9 cellular contexts compared by ENCODE assay signal in genomic region chr5:179345429-179346321, GRCh38. TPM values are rescaled to one million over a fixed set of nuclear protein-coding genes. Genes with fewer than 3 reads are reported as not detected.
DNase-seq lines count a peak whose midpoint lies in the region; ATAC-seq and TF ChIP-seq lines count a peak whose summit lies in the region.
"Had no signal": no experiment of that assay in that cellular context is flagged by ENCODE, and none has a peak within 500 bp of the region (broad histone marks: within the 10 kb centered on the region; RNA-seq: fewer than 3 reads in every experiment).

Gene ADAMTS2, minus strand, starts transcription at chr5:179345461. Its CDS starts 133 bp downstream, at chr5:179345328.

- ATAC-seq in naive thymus-derived CD8-positive, alpha-beta T cell: no peak
- ATAC-seq in GM18868 (IDR thresholded peaks at IDR 0.05; ENCODE audit: unreplicated experiment) (no peak), GM18520 (IDR thresholded peaks at IDR 0.05; ENCODE audit: unreplicated experiment) (no peak)

- H3K36me3 Mint-ChIP-seq in naive thymus-derived CD8-positive, alpha-beta T cell: peaks cover 0 to 3% (median 0%) of the 10 kb centered on the region in 3 donors

- no peaks in the 10 kb centered on the region for H3K9me3 ChIP-seq in effector memory CD4-positive, alpha-beta T cell (ENCODE audit: control insufficient read depth, low read length)

- H3K27ac ChIP-seq in effector memory CD4-positive, alpha-beta T cell (ENCODE audit: insufficient read depth, low read length, poor library complexity, severe bottlenecking): no peak within 1 kb of the TSS
- H3K27ac ChIP-seq: 22Rv1 had no signal

- H3K4me3 ChIP-seq in fibroblast of mammary gland (ENCODE audit: control insufficient read depth, low read depth, low read length): peak within 1 kb of the TSS; percentile 81
- H3K4me3 ChIP-seq in effector memory CD4-positive, alpha-beta T cell (ENCODE audit: insufficient read depth, low read depth, low read length, poor library complexity, severe bottlenecking): no peak within 1 kb of the TSS

- H3K27me3 ChIP-seq in effector memory CD4-positive, alpha-beta T cell (replicated peaks; ENCODE audit: control insufficient read depth, insufficient read depth, low read length, poor library complexity, severe bottlenecking): peaks cover 25% of the 10 kb centered on the region

- no peak for TF ChIP-seq CTCF in fibroblast of mammary gland (conservative IDR thresholded peaks at IDR 0.05; ENCODE audit: control insufficient read depth, insufficient read depth, low read depth, low read length)

- H3K27ac Mint-ChIP-seq in naive thymus-derived CD8-positive, alpha-beta T cell: no peak within 1 kb of the TSS

- DNase-seq in NCI-H1092 treated with DMSO at 0.1 percent for 48 hours (lab: John Stamatoyannopoulos, UW) (peak; percentile 21), NCI-H1092 (lab: John Stamatoyannopoulos, UW) (no peak), SK-N-DZ (ENCODE audit: low spot score) (peak; percentile 49), fibroblast of mammary gland (ENCODE audit: low read depth) (peak; percentile 61)
- no peak for DNase-seq in naive thymus-derived CD8-positive, alpha-beta T cell
- no peak for DNase-seq in effector memory CD4-positive, alpha-beta T cell

- no peaks in the 10 kb centered on the region for H3K9me3 Mint-ChIP-seq in naive thymus-derived CD8-positive, alpha-beta T cell

- POLR2A ChIA-PET in naive thymus-derived CD8-positive, alpha-beta T cell (lab: Charles Lee): no interaction called here

- H3K27me3 Mint-ChIP-seq in naive thymus-derived CD8-positive, alpha-beta T cell: peaks cover 40 to 73% (median 59%) of the 10 kb centered on the region in 5 donors

- peaks cover 6 to 16% (median 10%) of the 10 kb centered on the region in 4 donors for H3K4me1 Mint-ChIP-seq in naive thymus-derived CD8-positive, alpha-beta T cell

- peaks cover 10% of the 10 kb centered on the region for H3K4me1 ChIP-seq in effector memory CD4-positive, alpha-beta T cell (ENCODE audit: control insufficient read depth, insufficient read depth, low read length, poor library complexity, severe bottlenecking)

- peak within 1 kb of the TSS in 7 of 10 donors; percentile 16 to 82 (median 60) for H3K4me3 Mint-ChIP-seq in naive thymus-derived CD8-positive, alpha-beta T cell

- no peaks in the 10 kb centered on the region for H3K36me3 ChIP-seq in effector memory CD4-positive, alpha-beta T cell (ENCODE audit: control insufficient read depth, insufficient read depth, low read length)

RNA-seq across cellular contexts. Expression of gene ADAMTS2, which starts in this region (rescaled TPM):
- polyA plus RNA-seq in SK-N-DZ (2014; cell fraction: cytosol; rRNA removed): 13.2 and 17.5 TPM in 2 replicates
- 36.5 and 52.0 TPM in 2 replicates for polyA plus RNA-seq in SK-N-DZ (2014; cell fraction: nucleus; rRNA removed)
- total RNA-seq in naive thymus-derived CD8-positive, alpha-beta T cell: not detected
- under 1 TPM in 1 of 3 donors, not detected in 2; 0.02 TPM for polyA plus RNA-seq in naive thymus-derived CD8-positive, alpha-beta T cell

Comparison
In these comparisons a context has a peak if more than half of its experiments do, and no peak if none do; other contexts are left out.
1. DNase-seq: peak in NCI-H1092 treated with DMSO at 0.1 percent for 48 hours (single experiment), SK-N-DZ (single experiment) and fibroblast of mammary gland (single experiment); none in NCI-H1092 (single experiment), naive thymus-derived CD8-positive, alpha-beta T cell (0 of 10) and effector memory CD4-positive, alpha-beta T cell (0 of 3).